ENCODE assay signal across 14 cellular contexts in the genomic region with DNA sequence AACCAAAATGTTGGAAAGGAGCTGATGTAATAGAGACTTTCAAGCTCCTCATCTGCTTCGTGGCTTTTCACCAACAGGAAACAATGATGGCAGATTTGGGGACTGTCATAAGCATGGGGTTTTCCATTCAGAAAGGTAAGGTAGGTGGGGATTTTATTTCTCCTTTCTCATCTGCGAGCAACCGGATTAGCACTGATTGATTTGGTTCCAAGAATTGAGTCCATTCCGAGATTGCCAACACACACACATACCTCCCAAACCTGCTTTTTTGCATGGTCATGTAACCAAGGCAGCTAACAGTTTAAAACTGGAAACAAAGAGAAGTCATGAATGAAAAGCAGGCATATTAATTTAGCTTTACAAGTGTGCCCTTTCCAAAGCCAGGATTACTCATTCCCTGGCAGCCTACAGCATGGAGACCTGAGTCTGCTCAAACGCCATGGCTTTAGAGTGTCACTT.
DNase-seq lines count a peak whose midpoint lies in the region; ATAC-seq and TF ChIP-seq lines count a peak whose summit lies in the region.
"Had no signal": no experiment of that assay in that cellular context is flagged by ENCODE, and none has a peak within 500 bp of the region (broad histone marks: within the 10 kb centered on the region; RNA-seq: fewer than 3 reads in every experiment).

No MANE protein-coding gene starts in this region.

- DNase-seq in NCI-H2029 (lab: John Stamatoyannopoulos, UW) (peak; percentile 24), NCI-H2029 treated with DMSO at 0.1 percent for 48 hours (lab: John Stamatoyannopoulos, UW) (no peak), SK-N-SH (no peak), foreskin fibroblast (peak; percentile 39 to 73), stromal cell of bone marrow (ENCODE audit: low read depth) (peak; percentile 76), gastrocnemius medialis (no peak), DMS 273 (lab: John Stamatoyannopoulos, UW; ENCODE audit: unreplicated experiment) (no peak), medulla oblongata (ENCODE audit: extremely low spot score) (no peak)
- DNase-seq: ACHN; activated effector memory CD4-positive, alpha-beta T cell treated with Interleukin-2 at 50 U/mL for 16 hours; stimulated activated CD4-positive, alpha-beta T cell treated with anti-CD3 and anti-CD28 coated beads, Interleukin-4, amount 100 ng/mL, for 1 hour; T-helper 17 cell; upper lobe of right lung had no signal

- TF ChIP-seq EP300 in SK-N-SH (IDR thresholded peaks at IDR 0.05; ENCODE audit: borderline replicate concordance in 1 of 2, low read depth in 1 of 2, low read length in 1 of 2): peak in 1 of 2 experiments; percentile 33; a peak in 2 of 4 replicates

- no peaks in the 10 kb centered on the region for H3K9me3 ChIP-seq in SK-N-SH
- H3K9me3 ChIP-seq in gastrocnemius medialis: no peaks in the 10 kb centered on the region
- H3K9me3 ChIP-seq: mucosa of descending colon, upper lobe of right lung had no signal

- in situ Hi-C loops in gastrocnemius medialis (cut with MboI; ENCODE audit: low sequenced_read_pairs in 4 of 4): no loop called here

- no peaks in the 10 kb centered on the region for H3K79me2 ChIP-seq in SK-N-SH (ENCODE audit: insufficient read depth)

- no peak for ATAC-seq in gastrocnemius medialis
- ATAC-seq: T-helper 17 cell, upper lobe of right lung had no signal

- H3K27ac ChIP-seq in SK-N-SH (ENCODE audit: low read depth in 2 of 2, low read length in 1 of 2) (peak overlapping the region in 1 of 2 experiments; percentile 52; a peak in 1 of 4 replicates), gastrocnemius medialis (peak overlapping the region in 2 of 4 donors; percentile 23 to 39)
- H3K27ac ChIP-seq: upper lobe of right lung had no signal

- no peaks in the 10 kb centered on the region for H3K9me2 ChIP-seq in SK-N-SH

- H3K36me3 ChIP-seq in SK-N-SH (replicated peaks in 1 of 2; ENCODE audit: control insufficient read depth in 1 of 2, insufficient read depth in 2 of 2, low read length in 1 of 2) (no peaks in the 10 kb centered on the region), gastrocnemius medialis (no peaks in the 10 kb centered on the region)
- H3K36me3 ChIP-seq: upper lobe of right lung had no signal

- H3F3A ChIP-seq in SK-N-SH (replicated peaks; ENCODE audit: insufficient read depth): no peaks in the 10 kb centered on the region

- H2AFZ ChIP-seq in SK-N-SH (ENCODE audit: low read depth): peak overlapping the region; percentile 62

- H3K9ac ChIP-seq in SK-N-SH: no peak overlapping the region

- WGBS in SK-N-SH (ENCODE audit: low lambda C conversion rate): 76% methylated on average over 5 of the region's 5 CpGs

- intact Hi-C loops in gastrocnemius medialis (cut with DNase I; ENCODE audit: low total_unique reads): no loop called here

- CTCF ChIA-PET in SK-N-SH (lab: Yijun Ruan, JAX): interaction anchor here (0.8 to 1.8 kb wide), 4 partner anchors 51 to 563 kb away, joined by 3 to 4 read pairs (median 3); no protein-coding TSS in a partner anchor

- TF ChIP-seq POLR2A in gastrocnemius medialis (IDR thresholded peaks at IDR 0.05): no peak

- no peak overlapping the region for H3K4me3 ChIP-seq in SK-N-SH (ENCODE audit: low read depth in 2 of 2, low read length in 1 of 2)
- no peak overlapping the region for H3K4me3 ChIP-seq in foreskin fibroblast (ENCODE audit: low read depth in 1 of 2, low read length in 2 of 2)
- no peak overlapping the region for H3K4me3 ChIP-seq in gastrocnemius medialis
- H3K4me3 ChIP-seq: mucosa of descending colon, upper lobe of right lung had no signal

- no peak overlapping the region for H3K4me2 ChIP-seq in SK-N-SH

- POLR2A ChIA-PET in SK-N-SH (lab: Yijun Ruan, JAX): no interaction called here

- H3K27me3 ChIP-seq in SK-N-SH (ENCODE audit: insufficient read depth): no peaks in the 10 kb centered on the region
- H3K27me3 ChIP-seq in gastrocnemius medialis: no peaks in the 10 kb centered on the region
- H3K27me3 ChIP-seq: upper lobe of right lung had no signal

- H3K4me1 ChIP-seq in SK-N-SH (ENCODE audit: control insufficient read depth in 1 of 2, insufficient read depth in 2 of 2, low read depth in 1 of 2, low read length in 1 of 2): peaks cover 9 to 15% of the 10 kb centered on the region in 2 experiments; a peak in 2 of 4 replicates
- peaks cover 0 to 18% of the 10 kb centered on the region in 2 donors for H3K4me1 ChIP-seq in gastrocnemius medialis

- no peak for TF ChIP-seq CTCF in SK-N-SH (IDR thresholded peaks at IDR 0.05)
- no peak for TF ChIP-seq CTCF in foreskin fibroblast (IDR thresholded peaks at IDR 0.05; ENCODE audit: low read depth, low read length)
- TF ChIP-seq CTCF in gastrocnemius medialis (IDR thresholded peaks at IDR 0.05 in 4 of 5, conservative IDR thresholded peaks at IDR 0.05 in 1 of 5): no peak

- TF ChIP-seq RAD21 in SK-N-SH (IDR thresholded peaks at IDR 0.05; ENCODE audit: low read length): no peak

- no peaks in the 10 kb centered on the region for H4K20me1 ChIP-seq in SK-N-SH (ENCODE audit: insufficient read depth)

TF ChIP-seq in SK-N-SH, 30 proteins besides CTCF, POLR2A, EP300 and RAD21 (continues in another document):
- TF ChIP-seq, protein P1, sequence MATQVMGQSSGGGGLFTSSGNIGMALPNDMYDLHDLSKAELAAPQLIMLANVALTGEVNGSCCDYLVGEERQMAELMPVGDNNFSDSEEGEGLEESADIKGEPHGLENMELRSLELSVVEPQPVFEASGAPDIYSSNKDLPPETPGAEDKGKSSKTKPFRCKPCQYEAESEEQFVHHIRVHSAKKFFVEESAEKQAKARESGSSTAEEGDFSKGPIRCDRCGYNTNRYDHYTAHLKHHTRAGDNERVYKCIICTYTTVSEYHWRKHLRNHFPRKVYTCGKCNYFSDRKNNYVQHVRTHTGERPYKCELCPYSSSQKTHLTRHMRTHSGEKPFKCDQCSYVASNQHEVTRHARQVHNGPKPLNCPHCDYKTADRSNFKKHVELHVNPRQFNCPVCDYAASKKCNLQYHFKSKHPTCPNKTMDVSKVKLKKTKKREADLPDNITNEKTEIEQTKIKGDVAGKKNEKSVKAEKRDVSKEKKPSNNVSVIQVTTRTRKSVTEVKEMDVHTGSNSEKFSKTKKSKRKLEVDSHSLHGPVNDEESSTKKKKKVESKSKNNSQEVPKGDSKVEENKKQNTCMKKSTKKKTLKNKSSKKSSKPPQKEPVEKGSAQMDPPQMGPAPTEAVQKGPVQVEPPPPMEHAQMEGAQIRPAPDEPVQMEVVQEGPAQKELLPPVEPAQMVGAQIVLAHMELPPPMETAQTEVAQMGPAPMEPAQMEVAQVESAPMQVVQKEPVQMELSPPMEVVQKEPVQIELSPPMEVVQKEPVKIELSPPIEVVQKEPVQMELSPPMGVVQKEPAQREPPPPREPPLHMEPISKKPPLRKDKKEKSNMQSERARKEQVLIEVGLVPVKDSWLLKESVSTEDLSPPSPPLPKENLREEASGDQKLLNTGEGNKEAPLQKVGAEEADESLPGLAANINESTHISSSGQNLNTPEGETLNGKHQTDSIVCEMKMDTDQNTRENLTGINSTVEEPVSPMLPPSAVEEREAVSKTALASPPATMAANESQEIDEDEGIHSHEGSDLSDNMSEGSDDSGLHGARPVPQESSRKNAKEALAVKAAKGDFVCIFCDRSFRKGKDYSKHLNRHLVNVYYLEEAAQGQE (IDR thresholded peaks at IDR 0.05; ENCODE audit: low read depth, low read length): no peak
- no peak for TF ChIP-seq SIN3A (IDR thresholded peaks at IDR 0.05; ENCODE audit: borderline replicate concordance, low read depth, low read length)
- peak; percentile 14; the same call in 1 of the 2 replicates for TF ChIP-seq JUND (IDR thresholded peaks at IDR 0.05)
- no peak for TF ChIP-seq NRF1 (IDR thresholded peaks at IDR 0.05; ENCODE audit: low read depth, low read length)
- TF ChIP-seq RFX5 (IDR thresholded peaks at IDR 0.05; ENCODE audit: low read length): no peak
- TF ChIP-seq GATA2 (CRISPR knock-in tag; IDR thresholded peaks at IDR 0.05): no peak
- no peak for TF ChIP-seq FOXM1 (IDR thresholded peaks at IDR 0.05; ENCODE audit: low read depth)
- no peak for TF ChIP-seq EZH2phosphoT487 (IDR thresholded peaks at IDR 0.05; ENCODE audit: borderline replicate concordance, low read depth)
- no peak for TF ChIP-seq MXI1 (IDR thresholded peaks at IDR 0.05; ENCODE audit: low read depth, low read length)
- TF ChIP-seq NFIC (IDR thresholded peaks at IDR 0.05; ENCODE audit: borderline replicate concordance): 0 out of 2 replicates have a peak, but pooled peaks have one; percentile 24
- no peak for TF ChIP-seq SMC3 (IDR thresholded peaks at IDR 0.05; ENCODE audit: low read depth, low read length)
- TF ChIP-seq, protein P2, sequence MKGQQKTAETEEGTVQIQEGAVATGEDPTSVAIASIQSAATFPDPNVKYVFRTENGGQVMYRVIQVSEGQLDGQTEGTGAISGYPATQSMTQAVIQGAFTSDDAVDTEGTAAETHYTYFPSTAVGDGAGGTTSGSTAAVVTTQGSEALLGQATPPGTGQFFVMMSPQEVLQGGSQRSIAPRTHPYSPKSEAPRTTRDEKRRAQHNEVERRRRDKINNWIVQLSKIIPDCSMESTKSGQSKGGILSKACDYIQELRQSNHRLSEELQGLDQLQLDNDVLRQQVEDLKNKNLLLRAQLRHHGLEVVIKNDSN (IDR thresholded peaks at IDR 0.05; ENCODE audit: borderline replicate concordance, low read depth): no peak
- no peak for TF ChIP-seq TEAD4 (IDR thresholded peaks at IDR 0.05; ENCODE audit: borderline replicate concordance, insufficient read depth)
- TF ChIP-seq, protein P3, sequence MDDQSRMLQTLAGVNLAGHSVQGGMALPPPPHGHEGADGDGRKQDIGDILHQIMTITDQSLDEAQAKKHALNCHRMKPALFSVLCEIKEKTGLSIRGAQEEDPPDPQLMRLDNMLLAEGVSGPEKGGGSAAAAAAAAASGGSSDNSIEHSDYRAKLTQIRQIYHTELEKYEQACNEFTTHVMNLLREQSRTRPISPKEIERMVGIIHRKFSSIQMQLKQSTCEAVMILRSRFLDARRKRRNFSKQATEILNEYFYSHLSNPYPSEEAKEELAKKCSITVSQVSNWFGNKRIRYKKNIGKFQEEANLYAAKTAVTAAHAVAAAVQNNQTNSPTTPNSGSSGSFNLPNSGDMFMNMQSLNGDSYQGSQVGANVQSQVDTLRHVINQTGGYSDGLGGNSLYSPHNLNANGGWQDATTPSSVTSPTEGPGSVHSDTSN (IDR thresholded peaks at IDR 0.05): peak; percentile 60
- TF ChIP-seq RXRA (IDR thresholded peaks at IDR 0.05; ENCODE audit: borderline replicate concordance, low read depth): no peak
- TF ChIP-seq FOXJ3 (CRISPR knock-in tag; IDR thresholded peaks at IDR 0.05): no peak
- TF ChIP-seq GABPA (IDR thresholded peaks at IDR 0.05; ENCODE audit: low read depth): no peak
- no peak for TF ChIP-seq RCOR1 (IDR thresholded peaks at IDR 0.05; ENCODE audit: low read length)

Comparison
In these comparisons a context has a peak if more than half of its experiments do, and no peak if none do; other contexts are left out.
1. DNase-seq: peak in NCI-H2029 (single experiment), foreskin fibroblast (2 of 2) and stromal cell of bone marrow (single experiment); none in NCI-H2029 treated with DMSO at 0.1 percent for 48 hours (single experiment), SK-N-SH (single experiment), gastrocnemius medialis (0 of 2), DMS 273 (single experiment) and medulla oblongata (single experiment).